Comparison of ENCODE assay signal across 1 cellular context in the genomic region with DNA sequence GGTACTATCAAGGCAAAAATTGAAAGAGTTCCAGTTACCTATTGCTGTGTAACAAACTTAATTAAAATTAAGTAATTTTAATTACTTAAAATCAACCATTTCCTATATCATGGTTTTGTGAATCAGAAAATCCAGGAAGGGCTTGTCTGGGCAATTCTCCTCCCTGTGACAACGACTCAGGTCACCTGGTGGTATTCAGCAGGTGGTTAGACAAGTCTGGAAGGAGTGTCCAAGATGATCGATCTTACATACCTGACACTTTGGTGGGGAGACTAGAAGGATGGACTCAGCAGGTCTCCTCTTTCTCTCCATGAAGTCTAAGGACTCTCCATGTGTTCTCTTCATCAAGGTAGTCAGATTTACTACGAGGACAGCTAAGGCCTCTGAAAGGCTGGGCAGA.
TF ChIP-seq lines count a peak whose summit lies in the region.

No MANE protein-coding gene starts in this region.

TF ChIP-seq in WTC11, 78 proteins besides CTCF, POLR2A, EP300 and RAD21 (continued from another document):
- TF ChIP-seq AFF4 (CRISPR knock-in tag; IDR thresholded peaks at IDR 0.05; ENCODE audit: borderline replicate concordance): no peak
- TF ChIP-seq, protein P1, sequence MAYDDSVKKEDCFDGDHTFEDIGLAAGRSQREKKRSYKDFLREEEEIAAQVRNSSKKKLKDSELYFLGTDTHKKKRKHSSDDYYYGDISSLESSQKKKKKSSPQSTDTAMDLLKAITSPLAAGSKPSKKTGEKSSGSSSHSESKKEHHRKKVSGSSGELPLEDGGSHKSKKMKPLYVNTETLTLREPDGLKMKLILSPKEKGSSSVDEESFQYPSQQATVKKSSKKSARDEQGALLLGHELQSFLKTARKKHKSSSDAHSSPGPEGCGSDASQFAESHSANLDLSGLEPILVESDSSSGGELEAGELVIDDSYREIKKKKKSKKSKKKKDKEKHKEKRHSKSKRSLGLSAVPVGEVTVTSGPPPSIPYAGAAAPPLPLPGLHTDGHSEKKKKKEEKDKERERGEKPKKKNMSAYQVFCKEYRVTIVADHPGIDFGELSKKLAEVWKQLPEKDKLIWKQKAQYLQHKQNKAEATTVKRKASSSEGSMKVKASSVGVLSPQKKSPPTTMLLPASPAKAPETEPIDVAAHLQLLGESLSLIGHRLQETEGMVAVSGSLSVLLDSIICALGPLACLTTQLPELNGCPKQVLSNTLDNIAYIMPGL (CRISPR knock-in tag; IDR thresholded peaks at IDR 0.05): no peak
